ENCODE assay signal across 8 cellular contexts in the genomic region with DNA sequence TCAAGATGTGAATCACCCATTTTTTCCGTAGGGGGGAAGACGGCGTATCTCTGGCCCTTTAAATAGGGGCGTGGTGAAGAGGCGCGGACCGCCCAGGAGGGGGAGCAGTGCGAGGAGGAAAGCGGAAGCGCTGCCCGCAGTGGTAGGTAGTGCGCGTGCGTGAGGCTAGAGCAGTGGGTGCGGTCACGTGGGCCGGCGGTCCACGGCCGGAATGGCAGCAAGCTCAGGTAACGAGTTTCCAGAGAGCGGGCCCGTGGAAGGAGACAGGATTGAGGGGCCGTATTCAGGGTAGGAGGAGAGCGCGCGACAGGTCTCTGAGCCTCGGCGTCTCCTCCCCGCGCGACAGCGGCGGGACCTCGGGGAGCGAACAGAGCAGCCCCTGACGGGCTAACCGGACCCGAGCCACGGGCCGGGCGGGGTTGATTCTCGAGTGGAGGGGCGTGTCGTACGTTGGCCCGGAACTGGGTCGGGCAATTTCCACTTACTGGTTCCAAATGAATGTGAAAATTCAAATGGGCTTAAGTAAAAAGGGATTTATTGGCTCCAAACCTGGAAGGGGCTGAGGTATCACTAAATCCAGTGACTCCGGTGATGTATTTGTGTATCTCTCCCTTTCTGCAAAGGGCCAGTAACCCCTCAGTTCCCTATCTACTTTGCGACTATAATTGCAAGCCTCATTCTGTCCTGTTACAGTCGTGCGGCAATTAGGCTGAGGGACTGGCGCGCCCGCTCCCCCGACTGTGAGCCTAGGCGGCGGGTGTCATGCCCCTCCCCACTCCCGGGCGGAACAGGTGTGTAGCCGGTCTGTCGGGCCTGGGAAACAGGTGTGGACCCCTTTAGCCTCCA. TPM values are rescaled to one million over a fixed set of nuclear protein-coding genes. Genes with fewer than 3 reads are reported as not detected.
DNase-seq lines count a peak whose midpoint lies in the region; ATAC-seq and TF ChIP-seq lines count a peak whose summit lies in the region.

A gene with protein sequence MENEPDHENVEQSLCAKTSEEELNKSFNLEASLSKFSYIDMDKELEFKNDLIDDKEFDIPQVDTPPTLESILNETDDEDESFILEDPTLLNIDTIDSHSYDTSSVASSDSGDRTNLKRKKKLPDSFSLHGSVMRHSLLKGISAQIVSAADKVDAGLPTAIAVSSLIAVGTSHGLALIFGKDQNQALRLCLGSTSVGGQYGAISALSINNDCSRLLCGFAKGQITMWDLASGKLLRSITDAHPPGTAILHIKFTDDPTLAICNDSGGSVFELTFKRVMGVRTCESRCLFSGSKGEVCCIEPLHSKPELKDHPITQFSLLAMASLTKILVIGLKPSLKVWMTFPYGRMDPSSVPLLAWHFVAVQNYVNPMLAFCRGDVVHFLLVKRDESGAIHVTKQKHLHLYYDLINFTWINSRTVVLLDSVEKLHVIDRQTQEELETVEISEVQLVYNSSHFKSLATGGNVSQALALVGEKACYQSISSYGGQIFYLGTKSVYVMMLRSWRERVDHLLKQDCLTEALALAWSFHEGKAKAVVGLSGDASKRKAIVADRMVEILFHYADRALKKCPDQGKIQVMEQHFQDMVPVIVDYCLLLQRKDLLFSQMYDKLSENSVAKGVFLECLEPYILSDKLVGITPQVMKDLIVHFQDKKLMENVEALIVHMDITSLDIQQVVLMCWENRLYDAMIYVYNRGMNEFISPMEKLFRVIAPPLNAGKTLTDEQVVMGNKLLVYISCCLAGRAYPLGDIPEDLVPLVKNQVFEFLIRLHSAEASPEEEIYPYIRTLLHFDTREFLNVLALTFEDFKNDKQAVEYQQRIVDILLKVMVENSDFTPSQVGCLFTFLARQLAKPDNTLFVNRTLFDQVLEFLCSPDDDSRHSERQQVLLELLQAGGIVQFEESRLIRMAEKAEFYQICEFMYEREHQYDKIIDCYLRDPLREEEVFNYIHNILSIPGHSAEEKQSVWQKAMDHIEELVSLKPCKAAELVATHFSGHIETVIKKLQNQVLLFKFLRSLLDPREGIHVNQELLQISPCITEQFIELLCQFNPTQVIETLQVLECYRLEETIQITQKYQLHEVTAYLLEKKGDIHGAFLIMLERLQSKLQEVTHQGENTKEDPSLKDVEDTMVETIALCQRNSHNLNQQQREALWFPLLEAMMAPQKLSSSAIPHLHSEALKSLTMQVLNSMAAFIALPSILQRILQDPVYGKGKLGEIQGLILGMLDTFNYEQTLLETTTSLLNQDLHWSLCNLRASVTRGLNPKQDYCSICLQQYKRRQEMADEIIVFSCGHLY (N-terminal part only) (plus strand): TSS at position 168 of the 846 bp plus-strand sequence. CDS start 12,467 bp downstream, outside the sequence.

- H3K27me3 ChIP-seq in BE2C: no peaks in the 10 kb centered on the region

- H3K9me3 ChIP-seq in BE2C: no peaks in the 10 kb centered on the region

- H3K36me3 ChIP-seq in BE2C: no peaks in the 10 kb centered on the region

- no peaks in the 10 kb centered on the region for H3K4me1 ChIP-seq in BE2C

- H3K4me3 ChIP-seq in BE2C (ENCODE audit: low read depth, low read length): peak within 1 kb of the TSS; percentile 97

- DNase-seq in BE2C: peak; percentile 97
- peak; percentile 97 for DNase-seq in NCI-H510A (lab: John Stamatoyannopoulos, UW)
- DNase-seq in activated CD4-positive, alpha-beta T cell treated with anti-CD3 and anti-CD28 coated beads for 24 hours (ENCODE audit: low read depth in 2 of 2): peak; percentile 93 to 95
- peak; percentile 96 for DNase-seq in kidney tubule cell (ENCODE audit: low spot score)
- peak; percentile 92 to 94 (median 94) for DNase-seq in stimulated activated CD4-positive, alpha-beta T cell treated with anti-CD3 and anti-CD28 coated beads, Interleukin-1b, Interleukin-23, amount 100 ng/mL, for 24 hours (ENCODE audit: low read depth in 4 of 4, low spot score in 1 of 4)

- peak; percentile 95 for ATAC-seq in HG03439 (IDR thresholded peaks at IDR 0.05; ENCODE audit: unreplicated experiment)

- TF ChIP-seq CTCF in BE2C (IDR thresholded peaks at IDR 0.05; ENCODE audit: low read depth, low read length): peak; percentile 50

- TF ChIP-seq POLR2A in GM19193 (IDR thresholded peaks at IDR 0.05; ENCODE audit: extremely low read depth, insufficient read depth, insufficient read length): peak; percentile 84

- H3K27ac ChIP-seq in cingulate gyrus (ENCODE audit: low read depth, low read length): peak within 1 kb of the TSS; percentile 50

RNA-seq across cellular contexts. Expression of the gene that starts here (rescaled TPM):
- 16.2 TPM for polyA plus RNA-seq in BE2C (2012; ENCODE audit: insufficient read depth, insufficient read length, low read depth)

Comparison
In these comparisons a context has a peak if more than half of its experiments do, and no peak if none do; other contexts are left out.
1. Peak in every context shown above with its lines: DNase-seq, ATAC-seq, H3K4me3 ChIP-seq and H3K27ac ChIP-seq.